ENCODE assay signal across 18 cellular contexts in the genomic region with DNA sequence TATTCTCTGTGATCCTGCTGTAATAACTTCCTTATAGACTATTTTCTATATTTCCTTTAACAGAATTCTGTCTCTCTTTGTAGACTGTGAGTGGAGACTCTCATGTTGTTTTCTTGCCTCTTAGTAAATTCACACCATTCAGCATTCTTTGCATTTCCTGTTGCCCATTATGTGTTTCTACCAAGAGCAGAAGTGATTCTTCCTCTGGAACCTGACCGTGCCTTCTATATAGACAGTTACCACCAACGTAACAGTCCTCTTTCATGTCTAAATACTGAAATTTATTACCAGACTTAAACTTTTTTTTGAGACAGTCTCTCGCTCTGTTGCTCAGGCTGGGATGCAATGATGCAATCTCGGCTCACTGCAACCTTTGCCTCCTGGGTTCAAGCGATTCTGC.
DNase-seq lines count a peak whose midpoint lies in the region; ATAC-seq lines count a peak whose summit lies in the region.
"Had no signal": no experiment of that assay in that cellular context is flagged by ENCODE, and none has a peak within 500 bp of the region (broad histone marks: within the 10 kb centered on the region; RNA-seq: fewer than 3 reads in every experiment).

No MANE protein-coding gene starts in this region.

- H3K4me1 Mint-ChIP-seq in activated naive CD8-positive, alpha-beta T cell (ENCODE audit: low read depth), result peaks cover 26% of the 10 kb centered on the region
- H3K4me1 Mint-ChIP-seq in activated naive CD8-positive, alpha-beta T cell treated with anti-CD3 and anti-CD28 coated beads, Interleukin-2, amount 50 U/mL, for 24 hours, result peaks cover 12% of the 10 kb centered on the region
- peaks cover 11% of the 10 kb centered on the region for H3K4me1 Mint-ChIP-seq in central memory CD8-positive, alpha-beta T cell
- peaks cover 5 to 11% of the 10 kb centered on the region in 2 donors for H3K4me1 Mint-ChIP-seq in stimulated activated naive B cell treated with anti-CD40 and anti-IgM and Interleukin-4, amounts not matched to agents 10 μg/mL and 1 μg/mL and 100 μg/mL, for 72 hours

- no peak for DNase-seq in activated naive CD8-positive, alpha-beta T cell treated with anti-CD3 and anti-CD28 coated beads, Interleukin-2, amount 50 U/mL, for 24 hours
- no peak for DNase-seq in central memory CD8-positive, alpha-beta T cell (ENCODE audit: low spot score in 2 of 2)
- DNase-seq in stimulated activated naive B cell treated with anti-CD40 and anti-IgM and Interleukin-4, amounts not matched to agents 10 μg/mL and 1 μg/mL and 100 μg/mL, for 72 hours, result no peak
- no peak for DNase-seq in NCI-H82 treated with DMSO at 0.1 percent for 48 hours (lab: John Stamatoyannopoulos, UW; ENCODE audit: unreplicated experiment)
- DNase-seq: CD8-positive, alpha-beta T cell; DMS53; EL; NCI-H1105; NCI-H1694; NCI-H2081 treated with DMSO at 0.1 percent for 48 hours; NCI-H748 treated with DMSO at 0.1 percent for 48 hours had no signal

- no peaks in the 10 kb centered on the region for H3K27me3 Mint-ChIP-seq in activated naive CD8-positive, alpha-beta T cell
- H3K27me3 Mint-ChIP-seq in activated naive CD8-positive, alpha-beta T cell treated with anti-CD3 and anti-CD28 coated beads, Interleukin-2, amount 50 U/mL, for 24 hours, result no peaks in the 10 kb centered on the region
- H3K27me3 Mint-ChIP-seq in central memory CD8-positive, alpha-beta T cell, result no peaks in the 10 kb centered on the region
- H3K27me3 Mint-ChIP-seq in stimulated activated naive B cell treated with anti-CD40 and anti-IgM and Interleukin-4, amounts not matched to agents 10 μg/mL and 1 μg/mL and 100 μg/mL, for 72 hours, result no peaks in the 10 kb centered on the region

- H3K27ac Mint-ChIP-seq in activated naive CD8-positive, alpha-beta T cell, result peak overlapping the region; percentile 64
- H3K27ac Mint-ChIP-seq in activated naive CD8-positive, alpha-beta T cell treated with anti-CD3 and anti-CD28 coated beads, Interleukin-2, amount 50 U/mL, for 24 hours, result no peak overlapping the region
- H3K27ac Mint-ChIP-seq in central memory CD8-positive, alpha-beta T cell (ENCODE audit: low read depth), result peak overlapping the region; percentile 40
- H3K27ac Mint-ChIP-seq in stimulated activated naive B cell treated with anti-CD40 and anti-IgM and Interleukin-4, amounts not matched to agents 10 μg/mL and 1 μg/mL and 100 μg/mL, for 72 hours, result peak overlapping the region; percentile 57
- H3K27ac Mint-ChIP-seq: CD8-positive, alpha-beta T cell had no signal

- no peaks in the 10 kb centered on the region for H3K9me3 Mint-ChIP-seq in activated naive CD8-positive, alpha-beta T cell (ENCODE audit: low read depth)
- H3K9me3 Mint-ChIP-seq in activated naive CD8-positive, alpha-beta T cell treated with anti-CD3 and anti-CD28 coated beads, Interleukin-2, amount 50 U/mL, for 24 hours, result no peaks in the 10 kb centered on the region
- H3K9me3 Mint-ChIP-seq in central memory CD8-positive, alpha-beta T cell, result no peaks in the 10 kb centered on the region
- H3K9me3 Mint-ChIP-seq in stimulated activated naive B cell treated with anti-CD40 and anti-IgM and Interleukin-4, amounts not matched to agents 10 μg/mL and 1 μg/mL and 100 μg/mL, for 72 hours, result no peaks in the 10 kb centered on the region

- no peak overlapping the region for H3K4me3 Mint-ChIP-seq in activated naive CD8-positive, alpha-beta T cell
- no peak overlapping the region for H3K4me3 Mint-ChIP-seq in activated naive CD8-positive, alpha-beta T cell treated with anti-CD3 and anti-CD28 coated beads, Interleukin-2, amount 50 U/mL, for 24 hours
- no peak overlapping the region for H3K4me3 Mint-ChIP-seq in central memory CD8-positive, alpha-beta T cell
- H3K4me3 Mint-ChIP-seq in stimulated activated naive B cell treated with anti-CD40 and anti-IgM and Interleukin-4, amounts not matched to agents 10 μg/mL and 1 μg/mL and 100 μg/mL, for 72 hours, result no peak overlapping the region
- H3K4me3 Mint-ChIP-seq: CD8-positive, alpha-beta T cell had no signal

- H3K36me3 Mint-ChIP-seq in activated naive CD8-positive, alpha-beta T cell, result peaks cover 15% of the 10 kb centered on the region
- H3K36me3 Mint-ChIP-seq in activated naive CD8-positive, alpha-beta T cell treated with anti-CD3 and anti-CD28 coated beads, Interleukin-2, amount 50 U/mL, for 24 hours (ENCODE audit: low read depth), result peaks cover 59% of the 10 kb centered on the region
- H3K36me3 Mint-ChIP-seq in central memory CD8-positive, alpha-beta T cell (ENCODE audit: insufficient read depth), result peaks cover 58% of the 10 kb centered on the region
- H3K36me3 Mint-ChIP-seq in stimulated activated naive B cell treated with anti-CD40 and anti-IgM and Interleukin-4, amounts not matched to agents 10 μg/mL and 1 μg/mL and 100 μg/mL, for 72 hours, result peaks cover 35 to 66% of the 10 kb centered on the region in 2 donors

- no peak for ATAC-seq in activated naive CD8-positive, alpha-beta T cell treated with anti-CD3 and anti-CD28 coated beads, Interleukin-2, amount 50 U/mL, for 24 hours
- ATAC-seq in HG02623 (IDR thresholded peaks at IDR 0.05; ENCODE audit: unreplicated experiment) (peak; percentile 94), HG02759 (IDR thresholded peaks at IDR 0.05; ENCODE audit: unreplicated experiment) (no peak), HG02973 (IDR thresholded peaks at IDR 0.05; ENCODE audit: unreplicated experiment) (no peak)
- no peak for ATAC-seq in central memory CD8-positive, alpha-beta T cell (replicated peaks; ENCODE audit: extremely low read depth, poor library complexity, severe bottlenecking)
- no peak for ATAC-seq in stimulated activated naive B cell treated with anti-CD40 and anti-IgM and Interleukin-4, amounts not matched to agents 10 μg/mL and 1 μg/mL and 100 μg/mL, for 72 hours (replicated peaks)
- ATAC-seq: A549; CD8-positive, alpha-beta T cell; GM12878; Right ventricle myocardium inferior had no signal
